ENCODE assay signal across 19 cellular contexts in genomic region chr22:36285545-36285944, GRCh38. TPM values are rescaled to one million over a fixed set of nuclear protein-coding genes. Genes with fewer than 3 reads are reported as not detected.
DNase-seq lines count a peak whose midpoint lies in the region; ATAC-seq and TF ChIP-seq lines count a peak whose summit lies in the region.
"Had no signal": no experiment of that assay in that cellular context is flagged by ENCODE, and none has a peak within 500 bp of the region (broad histone marks: within the 10 kb centered on the region; RNA-seq: fewer than 3 reads in every experiment).

No MANE protein-coding gene starts in this region.

- H3K27ac ChIP-seq in adrenal gland (peak overlapping the region in 4 of 5 donors; percentile 52 to 87 (median 68)), gastroesophageal sphincter (peak overlapping the region; percentile 48 to 88 (median 84)), neutrophil (peak overlapping the region; percentile 49), tibial nerve (peak overlapping the region; percentile 4 to 73 (median 46))
- H3K27ac ChIP-seq: colonic mucosa had no signal

- intact Hi-C loops in adrenal gland (cut with DNase I) = loop anchor here in 1 of 2 donors (10.0 kb wide), 1 partner anchor 91 kb away; no protein-coding TSS in a partner anchor
- intact Hi-C loops in CD14-positive monocyte (cut with micrococcal nuclease) = no loop called here

- TF ChIP-seq POLR2A in adrenal gland (IDR thresholded peaks at IDR 0.05) = no peak
- TF ChIP-seq POLR2A in gastroesophageal sphincter (IDR thresholded peaks at IDR 0.05) = no peak
- no peak for TF ChIP-seq POLR2A in tibial nerve (IDR thresholded peaks at IDR 0.05)

- H3K27me3 Mint-ChIP-seq in CD14-positive monocyte (ENCODE audit: low read depth in 3 of 3) = no peaks in the 10 kb centered on the region
- H3K27me3 Mint-ChIP-seq: activated B cell treated with CpG ODN at 0.5 μM for 24 hours, B cell had no signal

- no peak overlapping the region for H3K4me3 Mint-ChIP-seq in CD14-positive monocyte
- H3K4me3 Mint-ChIP-seq: activated B cell treated with CpG ODN at 0.5 μM for 24 hours, B cell, nephron had no signal

- peaks cover 0 to 2% (median 0%) of the 10 kb centered on the region in 7 donors for H3K9me3 Mint-ChIP-seq in CD14-positive monocyte
- H3K9me3 Mint-ChIP-seq: activated B cell treated with CpG ODN at 0.5 μM for 24 hours, nephron had no signal

- H3K4me1 Mint-ChIP-seq in CD14-positive monocyte = peaks cover 3% of the 10 kb centered on the region
- H3K4me1 Mint-ChIP-seq: activated B cell treated with CpG ODN at 0.5 μM for 24 hours, B cell had no signal

- H3K4me3 ChIP-seq in adrenal gland (no peak overlapping the region), gastroesophageal sphincter (no peak overlapping the region), neutrophil (ENCODE audit: low read depth in 1 of 2, low read length in 1 of 2) (no peak overlapping the region), tibial nerve (no peak overlapping the region)
- H3K4me3 ChIP-seq: colonic mucosa, GM12878 had no signal

- ATAC-seq in gastroesophageal sphincter (no peak), HG03571 (IDR thresholded peaks at IDR 0.05; ENCODE audit: unreplicated experiment) (no peak)
- ATAC-seq: stimulated activated naive CD8-positive, alpha-beta T cell treated with anti-CD3 and anti-CD28 coated beads, Interleukin-15, Interleukin-2, amounts not matched to agents 100 U/mL and 50 U/mL, for 24 hours had no signal

- peak overlapping the region in 1 of 7 donors; percentile 15 for H3K27ac Mint-ChIP-seq in CD14-positive monocyte
- H3K27ac Mint-ChIP-seq: activated B cell treated with CpG ODN at 0.5 μM for 24 hours, B cell, nephron had no signal

- peaks cover 0 to 92% of the 10 kb centered on the region in 2 donors for H3K36me3 ChIP-seq in adrenal gland (replicated peaks in 1 of 2)
- peaks cover 0 to 96% of the 10 kb centered on the region in 2 donors for H3K36me3 ChIP-seq in gastroesophageal sphincter
- H3K36me3 ChIP-seq in neutrophil = peaks cover 99% of the 10 kb centered on the region
- peaks cover 10 to 98% (median 67%) of the 10 kb centered on the region in 3 donors for H3K36me3 ChIP-seq in tibial nerve

- H3K9me3 ChIP-seq in adrenal gland (replicated peaks in 1 of 3) = no peaks in the 10 kb centered on the region
- no peaks in the 10 kb centered on the region for H3K9me3 ChIP-seq in gastroesophageal sphincter
- peaks cover 4% of the 10 kb centered on the region for H3K9me3 ChIP-seq in neutrophil
- no peaks in the 10 kb centered on the region for H3K9me3 ChIP-seq in tibial nerve
- H3K9me3 ChIP-seq: colonic mucosa had no signal

- TF ChIP-seq EP300 in gastroesophageal sphincter (IDR thresholded peaks at IDR 0.05) (no peak), tibial nerve (IDR thresholded peaks at IDR 0.05) (no peak)

- TF ChIP-seq CTCF in adrenal gland (IDR thresholded peaks at IDR 0.05) (peak in 1 of 6 experiments; percentile 2), gastroesophageal sphincter (IDR thresholded peaks at IDR 0.05) (no peak), neutrophil (IDR thresholded peaks at IDR 0.05) (no peak), tibial nerve (IDR thresholded peaks at IDR 0.05) (no peak), CD14-positive monocyte (IDR thresholded peaks at IDR 0.05) (no peak)

- no peaks in the 10 kb centered on the region for H3K27me3 ChIP-seq in adrenal gland
- no peaks in the 10 kb centered on the region for H3K27me3 ChIP-seq in gastroesophageal sphincter
- H3K27me3 ChIP-seq in neutrophil = no peaks in the 10 kb centered on the region
- no peaks in the 10 kb centered on the region for H3K27me3 ChIP-seq in tibial nerve
- H3K27me3 ChIP-seq: colonic mucosa had no signal

- DNase-seq in adrenal gland (peak; percentile 37 to 75 (median 70)), tibial nerve (ENCODE audit: low spot score in 2 of 2) (no peak), CD14-positive monocyte (ENCODE audit: low spot score) (no peak)
- no peak for DNase-seq in stimulated activated CD4-positive, alpha-beta T cell treated with anti-CD3 and anti-CD28 coated beads, Interleukin-4, amount 100 ng/mL, for 4 hours
- DNase-seq: activated B cell treated with CpG ODN at 0.5 μM for 24 hours; colonic mucosa; foreskin fibroblast; GDM1; NCI-H1694; NCI-H446; stimulated activated CD4-positive, alpha-beta T cell treated with anti-CD3 and anti-CD28 coated beads, Interleukin-15, amount 100 ng/mL, for 24 hours; stimulated activated naive CD8-positive, alpha-beta T cell treated with anti-CD3 and anti-CD28 coated beads, Interleukin-15, Interleukin-2, amounts not matched to agents 100 U/mL and 50 U/mL, for 24 hours; T-helper 2 cell had no signal

- peaks cover 12 to 19% of the 10 kb centered on the region in 2 donors for H3K4me1 ChIP-seq in adrenal gland (replicated peaks in 1 of 2)
- peaks cover 0 to 67% (median 5%) of the 10 kb centered on the region in 3 donors for H3K4me1 ChIP-seq in gastroesophageal sphincter
- H3K4me1 ChIP-seq in neutrophil (ENCODE audit: control insufficient read depth in 1 of 2, insufficient read depth in 1 of 2, low read depth in 1 of 2, low read length in 1 of 2) = no peaks in the 10 kb centered on the region
- peaks cover 0 to 37% (median 4%) of the 10 kb centered on the region in 4 donors for H3K4me1 ChIP-seq in tibial nerve
- H3K4me1 ChIP-seq: colonic mucosa had no signal

- 48 to 75% (median 67%) methylated on average over 9 to 21 of the region's 21 CpGs for WGBS in adrenal gland, 4 donors
- no CpG with 5 or more reads among the region's 21 CpGs for WGBS in gastroesophageal sphincter (ENCODE audit: low coverage in 1 of 2), 2 donors
- 84 to 86% methylated on average over 21 of the region's 21 CpGs for WGBS in tibial nerve, 2 donors

- peaks cover 86 to 98% of the 10 kb centered on the region in 2 donors for H3K36me3 Mint-ChIP-seq in CD14-positive monocyte

RNA-seq across cellular contexts. Expression of gene APOL1, which starts 32.6 kb away (rescaled TPM):
- total RNA-seq in adrenal gland (10 to 100 TPM; 10.8 to 39.0 (median 31.3) TPM), gastroesophageal sphincter (10 to 100 TPM in 3 of 4 donors, 1 to 10 TPM in 1; 10.0 to 53.7 (median 26.0) TPM), tibial nerve (10 to 100 TPM in 3 of 4 donors, 1 to 10 TPM in 1; 8.3 to 16.8 (median 10.1) TPM)
- polyA plus RNA-seq in adrenal gland (10 to 100 TPM; 19.9 to 21.2 (median 20.2) TPM), CD14-positive monocyte (1 to 10 TPM; 3.4 to 6.1 TPM)

RNA-seq across cellular contexts. Expression of gene APOL2, which starts 46.2 kb away (rescaled TPM):
- total RNA-seq in adrenal gland (10 to 100 TPM; 16.1 to 49.3 (median 40.0) TPM), gastroesophageal sphincter (10 to 100 TPM; 29.1 to 40.9 (median 35.0) TPM), tibial nerve (100 to 1,000 TPM in 1 of 4 donors, 10 to 100 TPM in 3; 76.9 to 112 (median 79.4) TPM)
- polyA plus RNA-seq in adrenal gland (10 to 100 TPM; 36.7 to 73.8 (median 49.2) TPM), CD14-positive monocyte (10 to 100 TPM; 12.6 to 13.2 TPM)

Comparison
In these comparisons a context has a peak if more than half of its experiments do, and no peak if none do; other contexts are left out.
1. DNase-seq: peak in adrenal gland (7 of 7); none in tibial nerve (0 of 2), CD14-positive monocyte (single experiment) and stimulated activated CD4-positive, alpha-beta T cell treated with anti-CD3 and anti-CD28 coated beads, Interleukin-4, amount 100 ng/mL, for 4 hours (0 of 2).
2. Peak in every context shown above with its lines, with median percentiles within 50 percentile points of each other: H3K27ac ChIP-seq.